16 cellular contexts compared by ENCODE assay signal in genomic region chr22:48105254-48105653, GRCh38.
DNase-seq lines count a peak whose midpoint lies in the region.
"Had no signal": no experiment of that assay in that cellular context is flagged by ENCODE, and none has a peak within 500 bp of the region (broad histone marks: within the 10 kb centered on the region; RNA-seq: fewer than 3 reads in every experiment).

No MANE protein-coding gene starts in this region.

- H3K27ac Mint-ChIP-seq in activated CD4-positive, alpha-beta T cell treated with anti-CD3 and anti-CD28 coated beads, Interleukin-2, amount 10 ng/mL, durations not matched to agents 24 days and 14 days: no peak overlapping the region
- no peak overlapping the region for H3K27ac Mint-ChIP-seq in activated CD4-positive, alpha-beta T cell treated with anti-CD3 and anti-CD28 coated beads, Interleukin-2, amount 10 ng/mL, durations not matched to agents 7 days and 5 days
- H3K27ac Mint-ChIP-seq: CD4-positive, alpha-beta T cell; T-cell had no signal

- intact Hi-C loops in activated CD4-positive, alpha-beta T cell treated with anti-CD3 and anti-CD28 coated beads, Interleukin-2, amount 10 ng/mL, durations not matched to agents 24 days and 14 days (cut with micrococcal nuclease): no loop called here

- H3K9me3 Mint-ChIP-seq in activated CD4-positive, alpha-beta T cell treated with anti-CD3 and anti-CD28 coated beads, Interleukin-2, amount 10 ng/mL, durations not matched to agents 24 days and 14 days: peaks cover 10% of the 10 kb centered on the region
- peaks cover 10% of the 10 kb centered on the region for H3K9me3 Mint-ChIP-seq in activated CD4-positive, alpha-beta T cell treated with anti-CD3 and anti-CD28 coated beads, Interleukin-2, amount 10 ng/mL, durations not matched to agents 7 days and 5 days

- CTCF ChIA-PET in activated CD4-positive, alpha-beta T cell treated with anti-CD3 and anti-CD28 coated beads, Interleukin-2, amount 10 ng/mL, durations not matched to agents 7 days and 5 days (lab: Charles Lee): no interaction called here

- no peak overlapping the region for H3K4me3 Mint-ChIP-seq in activated CD4-positive, alpha-beta T cell treated with anti-CD3 and anti-CD28 coated beads, Interleukin-2, amount 10 ng/mL, durations not matched to agents 24 days and 14 days
- no peak overlapping the region for H3K4me3 Mint-ChIP-seq in activated CD4-positive, alpha-beta T cell treated with anti-CD3 and anti-CD28 coated beads, Interleukin-2, amount 10 ng/mL, durations not matched to agents 7 days and 5 days
- H3K4me3 Mint-ChIP-seq: CD4-positive, alpha-beta T cell; T-cell had no signal

- no peaks in the 10 kb centered on the region for H3K36me3 Mint-ChIP-seq in activated CD4-positive, alpha-beta T cell treated with anti-CD3 and anti-CD28 coated beads, Interleukin-2, amount 10 ng/mL, durations not matched to agents 24 days and 14 days (ENCODE audit: low read depth)
- H3K36me3 Mint-ChIP-seq in activated CD4-positive, alpha-beta T cell treated with anti-CD3 and anti-CD28 coated beads, Interleukin-2, amount 10 ng/mL, durations not matched to agents 7 days and 5 days (ENCODE audit: low read depth): peaks cover 4% of the 10 kb centered on the region
- H3K36me3 Mint-ChIP-seq: T-cell had no signal

- H3K27me3 Mint-ChIP-seq in activated CD4-positive, alpha-beta T cell treated with anti-CD3 and anti-CD28 coated beads, Interleukin-2, amount 10 ng/mL, durations not matched to agents 24 days and 14 days: peaks cover 31% of the 10 kb centered on the region
- H3K27me3 Mint-ChIP-seq in activated CD4-positive, alpha-beta T cell treated with anti-CD3 and anti-CD28 coated beads, Interleukin-2, amount 10 ng/mL, durations not matched to agents 7 days and 5 days: peaks cover 24% of the 10 kb centered on the region

- POLR2A ChIA-PET in activated CD4-positive, alpha-beta T cell treated with anti-CD3 and anti-CD28 coated beads, Interleukin-2, amount 10 ng/mL, durations not matched to agents 7 days and 5 days (lab: Charles Lee): no interaction called here

- DNase-seq in activated CD4-positive, alpha-beta T cell treated with anti-CD3 and anti-CD28 coated beads, Interleukin-2, amount 10 ng/mL, durations not matched to agents 24 days and 14 days: peak; percentile 29
- DNase-seq in activated CD4-positive, alpha-beta T cell treated with anti-CD3 and anti-CD28 coated beads, Interleukin-2, amount 10 ng/mL, durations not matched to agents 7 days and 5 days: no peak
- DNase-seq in NCI-H2171 (lab: John Stamatoyannopoulos, UW) (peak; percentile 87), cerebellum (ENCODE audit: low spot score) (peak; percentile 82), iPS-NIHi11 (ENCODE audit: low spot score) (no peak), SKM-1 treated with dmso at 0.1 percent for 144 hours (lab: John Stamatoyannopoulos, UW; ENCODE audit: unreplicated experiment) (no peak), activated gamma-delta T cell treated with Interleukin-2 at 50 U/mL for 16 hours (no peak)
- DNase-seq: AML-193; CD4-positive, alpha-beta T cell; DND-41; GF-D8; MV-4-11; NCI-H146; NCI-H510A; RPMI8226; T-cell had no signal

- H3K4me1 Mint-ChIP-seq in activated CD4-positive, alpha-beta T cell treated with anti-CD3 and anti-CD28 coated beads, Interleukin-2, amount 10 ng/mL, durations not matched to agents 24 days and 14 days: peaks cover 9% of the 10 kb centered on the region
- H3K4me1 Mint-ChIP-seq in activated CD4-positive, alpha-beta T cell treated with anti-CD3 and anti-CD28 coated beads, Interleukin-2, amount 10 ng/mL, durations not matched to agents 7 days and 5 days: peaks cover 14% of the 10 kb centered on the region

Comparison
In these comparisons a context has a peak if more than half of its experiments do, and no peak if none do; other contexts are left out.
1. DNase-seq: peak in activated CD4-positive, alpha-beta T cell treated with anti-CD3 and anti-CD28 coated beads, Interleukin-2, amount 10 ng/mL, durations not matched to agents 24 days and 14 days (single experiment), NCI-H2171 (single experiment) and cerebellum (single experiment); none in activated CD4-positive, alpha-beta T cell treated with anti-CD3 and anti-CD28 coated beads, Interleukin-2, amount 10 ng/mL, durations not matched to agents 7 days and 5 days (single experiment), iPS-NIHi11 (single experiment), SKM-1 treated with dmso at 0.1 percent for 144 hours (single experiment) and activated gamma-delta T cell treated with Interleukin-2 at 50 U/mL for 16 hours (single experiment).